In the genomic region with DNA sequence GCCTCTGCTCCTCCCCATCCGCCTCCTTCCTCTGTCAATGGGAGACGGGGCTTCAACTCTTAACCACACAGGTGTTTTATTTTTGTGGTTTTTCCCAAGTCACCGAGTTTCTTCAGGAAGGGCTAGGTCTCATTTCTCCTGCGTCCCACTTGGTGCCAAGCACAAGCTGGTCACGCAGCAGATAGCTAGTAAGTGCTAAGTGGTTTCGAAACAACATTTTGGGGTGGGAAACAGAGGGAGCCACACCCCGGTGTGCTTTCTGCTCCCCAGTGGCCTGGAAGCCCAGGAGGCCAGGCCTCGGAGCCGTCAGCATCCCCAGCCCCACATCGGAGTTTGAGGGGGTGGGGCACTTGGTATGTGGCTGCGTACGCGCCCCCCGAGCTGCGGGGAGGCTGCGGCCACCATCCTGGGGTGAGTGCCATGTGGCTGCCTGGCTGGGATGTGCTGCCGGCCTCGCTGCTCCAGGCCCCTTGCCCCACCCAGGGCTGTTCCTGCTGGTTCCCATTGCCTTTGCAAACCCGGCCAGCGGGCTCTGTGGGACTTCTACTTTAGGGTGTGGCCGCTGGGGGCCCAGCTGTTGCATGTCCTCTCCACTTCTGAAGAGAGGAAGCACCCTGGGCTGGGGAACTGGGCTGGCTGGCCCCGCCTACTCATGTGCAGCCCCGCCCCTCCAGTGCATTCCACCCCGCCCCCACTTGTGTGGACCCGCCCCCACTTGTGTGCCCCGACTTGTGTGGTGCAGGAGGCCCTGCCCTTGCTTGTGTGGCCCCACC, we compare ENCODE assay signal across 7 cellular contexts. TPM values are rescaled to one million over a fixed set of nuclear protein-coding genes. Genes with fewer than 3 reads are reported as not detected.
DNase-seq lines count a peak whose midpoint lies in the region; ATAC-seq and TF ChIP-seq lines count a peak whose summit lies in the region.

No MANE protein-coding gene starts in this region.

- H3K9me3 ChIP-seq in HEK293 (ENCODE audit: control insufficient read depth, insufficient read depth, low read depth, low read length) (no peaks in the 10 kb centered on the region), esophagus (ENCODE audit: control insufficient read depth in 2 of 2, insufficient read depth in 1 of 2, low read depth in 1 of 2, low read length in 1 of 2) (no peaks in the 10 kb centered on the region), ascending aorta (no peaks in the 10 kb centered on the region)

- DNase-seq in SK-MEL-5 (ENCODE audit: low read depth, low spot score): peak; percentile 46
- DNase-seq in stimulated activated CD4-positive, alpha-beta T cell treated with anti-CD3 and anti-CD28 coated beads, Interleukin-12 subunit alpha, Interleukin-12 subunit beta, amount 100 ng/mL, for 4 hours: peak; percentile 17
- DNase-seq in ascending aorta (ENCODE audit: low spot score in 2 of 2): no peak
- no peak for DNase-seq in coronary artery (ENCODE audit: low spot score)

- intact Hi-C loops in ascending aorta (cut with DNase I): loop anchor here (10.0 kb wide), 1 partner anchor 676 kb away; a partner anchor contains a TSS

- peaks cover 0 to 29% of the 10 kb centered on the region in 2 experiments; a peak in 1 of 3 replicates for H3K36me3 ChIP-seq in HEK293 (ENCODE audit: control insufficient read depth in 2 of 2, insufficient read depth in 1 of 2, low read length in 2 of 2)
- peaks cover 0 to 46% of the 10 kb centered on the region in 2 donors for H3K36me3 ChIP-seq in esophagus (ENCODE audit: control insufficient read depth in 2 of 2, insufficient read depth in 2 of 2, low read length in 1 of 2)
- H3K36me3 ChIP-seq in ascending aorta: no peaks in the 10 kb centered on the region

- POLR2A ChIA-PET in HEK293 (lab: Yijun Ruan, JAX): no interaction called here

- TF ChIP-seq CTCF in HEK293 (tag by site-specific recombination; IDR thresholded peaks at IDR 0.05) (no peak), ascending aorta (IDR thresholded peaks at IDR 0.05) (no peak), coronary artery (IDR thresholded peaks at IDR 0.05) (no peak)

- H3K4me3 ChIP-seq in HEK293 (ENCODE audit: low read depth, low read length): no peak overlapping the region
- no peak overlapping the region for H3K4me3 ChIP-seq in esophagus (ENCODE audit: low read depth in 1 of 2, low read length in 2 of 2)
- H3K4me3 ChIP-seq in ascending aorta: no peak overlapping the region
- no peak overlapping the region for H3K4me3 ChIP-seq in coronary artery

- H3K27me3 ChIP-seq in esophagus (ENCODE audit: control insufficient read depth in 1 of 2, insufficient read depth in 2 of 2, low read length in 2 of 2): no peaks in the 10 kb centered on the region
- H3K27me3 ChIP-seq in ascending aorta: no peaks in the 10 kb centered on the region

- no peak overlapping the region for H3K27ac ChIP-seq in HEK293 (ENCODE audit: extremely low read depth, low read depth, low read length)
- H3K27ac ChIP-seq in esophagus (ENCODE audit: low read depth in 2 of 2, low read length in 1 of 2): peak overlapping the region; percentile 86 to 96
- H3K27ac ChIP-seq in ascending aorta: no peak overlapping the region
- peak overlapping the region in 1 of 2 donors; percentile 54 for H3K27ac ChIP-seq in coronary artery

- CTCF ChIA-PET in HEK293 (lab: Yijun Ruan, JAX): interaction anchor here (0.6 to 1.0 kb wide), 3 partner anchors 8 to 350 kb away, joined by 3 to 4 read pairs (median 3); no protein-coding TSS in a partner anchor

- in situ Hi-C loops in SK-MEL-5 (cut with HindIII; ENCODE audit: low pct_unique_long_range_greater_than_20kb, low sequenced_read_pairs): no loop called here

- H3K4me1 ChIP-seq in HEK293 (ENCODE audit: control insufficient read depth, insufficient read depth, low read length) (peaks cover 7% of the 10 kb centered on the region), esophagus (ENCODE audit: control insufficient read depth in 2 of 2, insufficient read depth in 2 of 2, low read length in 1 of 2) (peaks cover 16 to 86% of the 10 kb centered on the region in 2 donors), ascending aorta (peaks cover 7 to 9% of the 10 kb centered on the region in 2 donors)

- ATAC-seq in HG03097 (IDR thresholded peaks at IDR 0.05; ENCODE audit: low FRiP score, unreplicated experiment): no peak

- WGBS in esophagus, 2 donors: 53 to 61% methylated on average over 23 to 26 of the region's 26 CpGs

TF ChIP-seq in HEK293, 187 proteins besides CTCF, POLR2A, EP300 and RAD21 (continues in another document):
- no peak for TF ChIP-seq ZNF660 (tag by site-specific recombination; IDR thresholded peaks at IDR 0.05)
- no peak for TF ChIP-seq ZNF585B (tag by site-specific recombination; IDR thresholded peaks at IDR 0.05)
- TF ChIP-seq ZNF792 (tag by site-specific recombination; IDR thresholded peaks at IDR 0.05): no peak
- TF ChIP-seq SP3 (tag by site-specific recombination; IDR thresholded peaks at IDR 0.05): 0 out of 2 replicates have a peak, but pooled peaks have one; percentile 16
- no peak for TF ChIP-seq SP2 (tag by site-specific recombination; IDR thresholded peaks at IDR 0.05)
- no peak for TF ChIP-seq ZNF274 (IDR thresholded peaks at IDR 0.05; ENCODE audit: low read length)
- TF ChIP-seq ZNF274 (tag by site-specific recombination; IDR thresholded peaks at IDR 0.05; ENCODE audit: borderline replicate concordance): no peak
- TF ChIP-seq, protein P1, sequence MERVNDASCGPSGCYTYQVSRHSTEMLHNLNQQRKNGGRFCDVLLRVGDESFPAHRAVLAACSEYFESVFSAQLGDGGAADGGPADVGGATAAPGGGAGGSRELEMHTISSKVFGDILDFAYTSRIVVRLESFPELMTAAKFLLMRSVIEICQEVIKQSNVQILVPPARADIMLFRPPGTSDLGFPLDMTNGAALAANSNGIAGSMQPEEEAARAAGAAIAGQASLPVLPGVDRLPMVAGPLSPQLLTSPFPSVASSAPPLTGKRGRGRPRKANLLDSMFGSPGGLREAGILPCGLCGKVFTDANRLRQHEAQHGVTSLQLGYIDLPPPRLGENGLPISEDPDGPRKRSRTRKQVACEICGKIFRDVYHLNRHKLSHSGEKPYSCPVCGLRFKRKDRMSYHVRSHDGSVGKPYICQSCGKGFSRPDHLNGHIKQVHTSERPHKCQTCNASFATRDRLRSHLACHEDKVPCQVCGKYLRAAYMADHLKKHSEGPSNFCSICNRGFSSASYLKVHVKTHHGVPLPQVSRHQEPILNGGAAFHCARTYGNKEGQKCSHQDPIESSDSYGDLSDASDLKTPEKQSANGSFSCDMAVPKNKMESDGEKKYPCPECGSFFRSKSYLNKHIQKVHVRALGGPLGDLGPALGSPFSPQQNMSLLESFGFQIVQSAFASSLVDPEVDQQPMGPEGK (tag by site-specific recombination; IDR thresholded peaks at IDR 0.05): peak; percentile 28; the same call in 1 of the 2 replicates
- TF ChIP-seq ZNF768 (tag by site-specific recombination; IDR thresholded peaks at IDR 0.05): no peak
- peak; percentile 76 for TF ChIP-seq ZIC2 (tag by site-specific recombination; IDR thresholded peaks at IDR 0.05)
- TF ChIP-seq, protein P2, sequence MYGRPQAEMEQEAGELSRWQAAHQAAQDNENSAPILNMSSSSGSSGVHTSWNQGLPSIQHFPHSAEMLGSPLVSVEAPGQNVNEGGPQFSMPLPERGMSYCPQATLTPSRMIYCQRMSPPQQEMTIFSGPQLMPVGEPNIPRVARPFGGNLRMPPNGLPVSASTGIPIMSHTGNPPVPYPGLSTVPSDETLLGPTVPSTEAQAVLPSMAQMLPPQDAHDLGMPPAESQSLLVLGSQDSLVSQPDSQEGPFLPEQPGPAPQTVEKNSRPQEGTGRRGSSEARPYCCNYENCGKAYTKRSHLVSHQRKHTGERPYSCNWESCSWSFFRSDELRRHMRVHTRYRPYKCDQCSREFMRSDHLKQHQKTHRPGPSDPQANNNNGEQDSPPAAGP (tag by site-specific recombination; IDR thresholded peaks at IDR 0.05): 0 out of 2 replicates have a peak, but pooled peaks have one; percentile 36
- no peak for TF ChIP-seq ZNF629 (tag by site-specific recombination; IDR thresholded peaks at IDR 0.05)
- TF ChIP-seq BCL11A (tag by site-specific recombination; IDR thresholded peaks at IDR 0.05; ENCODE audit: low read depth): no peak
- no peak for TF ChIP-seq ZNF623 (tag by site-specific recombination; IDR thresholded peaks at IDR 0.05)
- no peak for TF ChIP-seq ZSCAN30 (tag by site-specific recombination; IDR thresholded peaks at IDR 0.05)
- TF ChIP-seq ZFP37 (tag by site-specific recombination; IDR thresholded peaks at IDR 0.05): no peak
- TF ChIP-seq ZNF133 (tag by site-specific recombination; IDR thresholded peaks at IDR 0.05): no peak
- no peak for TF ChIP-seq ZNF394 (tag by site-specific recombination; IDR thresholded peaks at IDR 0.05; ENCODE audit: borderline replicate concordance)
- peak; percentile 16; the same call in 1 of the 2 replicates for TF ChIP-seq GLIS2 (tag by site-specific recombination; IDR thresholded peaks at IDR 0.05)
- no peak for TF ChIP-seq ZNF239 (tag by site-specific recombination; IDR thresholded peaks at IDR 0.05)
- no peak for TF ChIP-seq ZNF169 (tag by site-specific recombination; IDR thresholded peaks at IDR 0.05)
- TF ChIP-seq, protein P3, sequence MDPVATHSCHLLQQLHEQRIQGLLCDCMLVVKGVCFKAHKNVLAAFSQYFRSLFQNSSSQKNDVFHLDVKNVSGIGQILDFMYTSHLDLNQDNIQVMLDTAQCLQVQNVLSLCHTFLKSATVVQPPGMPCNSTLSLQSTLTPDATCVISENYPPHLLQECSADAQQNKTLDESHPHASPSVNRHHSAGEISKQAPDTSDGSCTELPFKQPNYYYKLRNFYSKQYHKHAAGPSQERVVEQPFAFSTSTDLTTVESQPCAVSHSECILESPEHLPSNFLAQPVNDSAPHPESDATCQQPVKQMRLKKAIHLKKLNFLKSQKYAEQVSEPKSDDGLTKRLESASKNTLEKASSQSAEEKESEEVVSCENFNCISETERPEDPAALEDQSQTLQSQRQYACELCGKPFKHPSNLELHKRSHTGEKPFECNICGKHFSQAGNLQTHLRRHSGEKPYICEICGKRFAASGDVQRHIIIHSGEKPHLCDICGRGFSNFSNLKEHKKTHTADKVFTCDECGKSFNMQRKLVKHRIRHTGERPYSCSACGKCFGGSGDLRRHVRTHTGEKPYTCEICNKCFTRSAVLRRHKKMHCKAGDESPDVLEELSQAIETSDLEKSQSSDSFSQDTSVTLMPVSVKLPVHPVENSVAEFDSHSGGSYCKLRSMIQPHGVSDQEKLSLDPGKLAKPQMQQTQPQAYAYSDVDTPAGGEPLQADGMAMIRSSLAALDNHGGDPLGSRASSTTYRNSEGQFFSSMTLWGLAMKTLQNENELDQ (tag by site-specific recombination; IDR thresholded peaks at IDR 0.05; ENCODE audit: low read depth): no peak
- TF ChIP-seq OVOL3 (tag by site-specific recombination; IDR thresholded peaks at IDR 0.05): no peak

RNA-seq across cellular contexts. Expression of a gene that starts 55.6 kb away (rescaled TPM):
- total RNA-seq in SK-MEL-5 (2014; rRNA removed; shearing (Covaris generic)): 26.7 and 33.6 TPM in 2 replicates
- polyA plus RNA-seq in SK-MEL-5 (2015; cell fraction: cytosol; rRNA removed): 61.0 and 64.3 TPM in 2 replicates
- 73.9 and 104 TPM in 2 replicates for polyA plus RNA-seq in SK-MEL-5 (2015; cell fraction: nucleus; rRNA removed)
- polyA plus RNA-seq in esophagus: 100 to 1,000 TPM in 1 of 2 donors, 10 to 100 TPM in 1; 91.2 to 107 TPM
- 14.4 TPM for total RNA-seq in ascending aorta

Comparison
In these comparisons a context has a peak if more than half of its experiments do, and no peak if none do; other contexts are left out.
1. H3K27ac ChIP-seq: peak in esophagus (2 of 2); none in HEK293 (single experiment) and ascending aorta (0 of 2).
2. DNase-seq: peak in SK-MEL-5 (single experiment) and stimulated activated CD4-positive, alpha-beta T cell treated with anti-CD3 and anti-CD28 coated beads, Interleukin-12 subunit alpha, Interleukin-12 subunit beta, amount 100 ng/mL, for 4 hours (single experiment); none in ascending aorta (0 of 2) and coronary artery (single experiment).